8 cellular contexts compared by ENCODE assay signal in the genomic region with DNA sequence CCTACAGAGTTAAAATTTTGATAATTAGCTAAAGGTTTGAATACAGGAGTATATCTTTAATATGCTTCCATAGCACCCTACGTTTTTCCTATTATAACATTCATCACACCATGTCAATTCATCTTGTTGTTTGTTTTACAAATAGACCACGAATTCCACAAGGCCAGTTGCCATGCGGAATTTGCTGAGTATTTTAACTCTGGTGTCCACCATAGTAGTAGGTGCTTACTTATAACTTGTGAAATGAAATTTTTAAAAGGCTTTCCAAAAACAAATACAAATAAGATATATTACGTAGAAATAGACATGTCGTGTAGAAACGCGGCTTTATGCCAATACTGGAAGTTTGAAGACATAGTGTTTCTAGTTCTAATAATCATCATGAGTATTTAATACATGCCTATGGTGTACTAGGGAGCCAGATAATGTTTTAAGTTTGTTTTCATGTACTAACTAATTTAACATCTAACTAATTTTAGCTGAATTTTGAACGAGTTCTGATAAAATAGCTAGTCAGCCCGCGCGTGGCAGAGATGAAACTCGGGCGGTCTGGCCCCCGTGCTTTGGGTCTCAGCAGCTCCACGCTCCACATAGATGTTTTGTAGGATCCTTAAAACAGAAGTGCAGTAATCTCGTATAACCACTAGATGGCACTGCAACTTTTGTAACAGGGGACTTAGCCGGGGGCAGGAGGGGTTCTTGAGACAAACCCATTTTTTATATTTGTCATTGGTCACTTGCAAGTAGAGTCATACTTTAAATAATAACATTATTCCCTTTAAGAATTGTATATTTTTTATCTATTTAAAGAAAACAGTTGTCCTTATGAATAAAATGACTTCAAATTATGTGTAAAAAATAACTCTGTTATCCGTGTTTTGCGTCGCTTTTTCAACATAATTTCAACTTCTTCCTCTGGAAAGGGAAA.
DNase-seq lines count a peak whose midpoint lies in the region; ATAC-seq, FAIRE-seq and TF ChIP-seq lines count a peak whose summit lies in the region.

No MANE protein-coding gene starts in this region.

- H3K4me3 ChIP-seq in cardiac fibroblast (replicated peaks in 1 of 2; ENCODE audit: low read depth in 2 of 2, low read length in 2 of 2) = no peak overlapping the region

- peak; percentile 73 for FAIRE-seq in islet of Langerhans (lab: Jason Lieb, UNC)

- peak; percentile 79 for TF ChIP-seq CTCF in cardiac fibroblast (IDR thresholded peaks at IDR 0.05; ENCODE audit: low read depth, low read length)

- ATAC-seq in HG02642 (IDR thresholded peaks at IDR 0.05; ENCODE audit: poor library complexity, unreplicated experiment) = peak; percentile 70

- peak; percentile 37 for DNase-seq in NCI-H2171 treated with DMSO at 0.1 percent for 48 hours (lab: John Stamatoyannopoulos, UW)
- no peak for DNase-seq in NCI-H2171 (lab: John Stamatoyannopoulos, UW)
- peak; percentile 56 for DNase-seq in NCI-H1417 treated with DMSO at 0.1 percent for 48 hours (lab: John Stamatoyannopoulos, UW)
- peak in 3 of 5 experiments; percentile 32 to 82 (median 64) for DNase-seq in T-helper 2 cell
- peak; percentile 75 to 76 for DNase-seq in cardiac fibroblast (ENCODE audit: low read depth in 2 of 2)
- peak; percentile 62 for DNase-seq in stimulated activated CD4-positive, alpha-beta T cell treated with anti-CD3 and anti-CD28 coated beads, Interleukin-2, amount 100 ng/mL, for 4 hours (ENCODE audit: low read depth)
